Comparison of ENCODE assay signal across 10 cellular contexts in the genomic region with DNA sequence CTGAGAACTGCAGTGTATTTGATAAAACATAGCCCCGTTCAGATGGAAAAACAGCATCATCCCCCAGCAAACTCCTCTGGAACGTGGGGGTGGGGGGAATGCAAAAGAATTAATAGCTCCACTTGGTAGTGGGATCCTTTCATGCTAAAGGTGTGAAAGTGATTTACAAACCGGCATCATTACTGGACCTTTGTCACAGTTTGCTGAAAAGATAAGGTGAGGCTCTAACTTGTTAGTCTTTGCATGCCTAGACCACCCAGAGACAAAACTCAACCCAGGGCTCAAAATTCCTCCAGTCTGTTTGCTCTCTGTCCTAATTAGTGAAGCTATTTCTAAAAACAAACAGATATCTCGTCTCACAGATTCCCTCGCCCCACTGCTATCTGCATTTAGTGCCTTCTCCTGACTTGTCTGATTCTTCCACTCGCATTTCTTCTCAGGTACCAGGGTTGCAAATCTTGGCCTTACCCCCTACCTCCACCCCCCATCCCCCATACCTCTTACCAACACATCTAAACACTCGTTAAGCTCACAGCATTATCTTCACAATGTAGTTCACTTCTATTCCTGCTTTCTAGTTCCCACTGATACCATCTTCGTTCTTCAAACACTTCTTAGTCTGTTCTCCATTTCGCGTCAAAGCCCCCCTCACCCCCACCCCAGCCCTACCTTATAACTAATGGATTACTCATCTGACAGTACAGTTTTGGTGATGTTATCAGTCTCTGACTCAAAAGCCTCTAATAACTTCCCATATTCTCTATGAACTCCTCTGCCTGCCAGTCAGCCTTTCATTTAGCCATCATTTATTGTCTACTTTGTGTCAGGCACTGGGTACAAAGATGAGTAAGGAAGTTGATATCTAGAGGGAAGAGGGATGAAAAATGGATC. TPM values are rescaled to one million over a fixed set of nuclear protein-coding genes. Genes with fewer than 3 reads are reported as not detected.
A peak's percentile ranks its signal among the peaks of the same experiment; 100 is the strongest.
DNase-seq lines count a peak whose midpoint lies in the region; TF ChIP-seq lines count a peak whose summit lies in the region.
"Had no signal": no experiment of that assay in that cellular context is flagged by ENCODE, and none has a peak within 500 bp of the region (broad histone marks: within the 10 kb centered on the region; RNA-seq: fewer than 3 reads in every experiment).

No MANE protein-coding gene starts in this region.

- H3K27ac Mint-ChIP-seq in HFFc6 = peak overlapping the region; percentile 90

- no peaks in the 10 kb centered on the region for H3K9me3 Mint-ChIP-seq in HFFc6

- H3K4me3 Mint-ChIP-seq in HFFc6 = peak overlapping the region; percentile 72

- peaks cover 93% of the 10 kb centered on the region for H3K4me1 Mint-ChIP-seq in HFFc6 (ENCODE audit: low read depth)

- H3K36me3 ChIP-seq in HAP-1 (replicated peaks) = no peaks in the 10 kb centered on the region
- H3K36me3 ChIP-seq: suprapubic skin had no signal

- in situ Hi-C loops in HAP-1 (cut with MboI; ENCODE audit: low sequenced_read_pairs) = no loop called here

- H3K27me3 ChIP-seq in HAP-1 (ENCODE audit: low read depth) = no peaks in the 10 kb centered on the region
- H3K27me3 ChIP-seq: suprapubic skin had no signal

- H3K9me3 ChIP-seq in HAP-1 = no peaks in the 10 kb centered on the region
- H3K9me3 ChIP-seq: suprapubic skin had no signal

- H3K4me3 ChIP-seq in HAP-1 = no peak overlapping the region
- H3K4me3 ChIP-seq: suprapubic skin had no signal

- peaks cover 43% of the 10 kb centered on the region for H3K4me1 ChIP-seq in HAP-1

- peaks cover under 1% of the 10 kb centered on the region for H3K27me3 Mint-ChIP-seq in HFFc6 (ENCODE audit: insufficient read depth)

- TF ChIP-seq CTCF in HFFc6 (IDR thresholded peaks at IDR 0.05) = no peak

- DNase-seq in CD1c-positive myeloid dendritic cell (ENCODE audit: extremely low spot score) (peak; percentile 72), HFFc6 (peak; percentile 61), mesenteric fat pad (ENCODE audit: low spot score) (peak; percentile 55), glomerular visceral epithelial cell (ENCODE audit: extremely low spot score) (no peak), NCI-H1694 treated with DMSO at 0.1 percent for 48 hours (lab: John Stamatoyannopoulos, UW) (no peak), HAP-1 (ENCODE audit: low spot score in 2 of 2) (no peak), DMS153 (lab: John Stamatoyannopoulos, UW) (no peak)
- DNase-seq in activated T-cell treated with anti-CD3 and anti-CD28 coated beads, Interleukin-2, amount 50 U/mL, for 48 hours = peak; percentile 55 to 63
- DNase-seq: cortex of kidney had no signal

- peaks cover 4% of the 10 kb centered on the region; the same call in 1 of the 2 replicates for H3K36me3 Mint-ChIP-seq in HFFc6 (ENCODE audit: low read depth)

RNA-seq across cellular contexts. Expression of gene IER5, which starts 11.8 kb away (rescaled TPM):
- total RNA-seq in HFFc6 (2021; fragmentation: NEBNext Ultra II Directional; extraction: Animal tissue kit (Norgen Biotek cat#: 25700)) = 10 to 100 TPM; 35.7 to 49.1 (median 43.4) TPM
- total RNA-seq in mesenteric fat pad = 9.9 TPM

Comparison
In these comparisons a context has a peak if more than half of its experiments do, and no peak if none do; other contexts are left out.
1. DNase-seq: peak in CD1c-positive myeloid dendritic cell (single experiment), HFFc6 (single experiment), activated T-cell treated with anti-CD3 and anti-CD28 coated beads, Interleukin-2, amount 50 U/mL, for 48 hours (2 of 2) and mesenteric fat pad (single experiment); none in glomerular visceral epithelial cell (single experiment), NCI-H1694 treated with DMSO at 0.1 percent for 48 hours (single experiment), HAP-1 (0 of 2) and DMS153 (single experiment).